ENCODE assay signal across 1 cellular context in genomic region chr9:130207241-130207992, GRCh38.
TF ChIP-seq lines count a peak whose summit lies in the region.

No MANE protein-coding gene starts in this region.

TF ChIP-seq in WTC11, 78 proteins besides CTCF, POLR2A, EP300 and RAD21 (continued from another document):
- TF ChIP-seq, protein P1, sequence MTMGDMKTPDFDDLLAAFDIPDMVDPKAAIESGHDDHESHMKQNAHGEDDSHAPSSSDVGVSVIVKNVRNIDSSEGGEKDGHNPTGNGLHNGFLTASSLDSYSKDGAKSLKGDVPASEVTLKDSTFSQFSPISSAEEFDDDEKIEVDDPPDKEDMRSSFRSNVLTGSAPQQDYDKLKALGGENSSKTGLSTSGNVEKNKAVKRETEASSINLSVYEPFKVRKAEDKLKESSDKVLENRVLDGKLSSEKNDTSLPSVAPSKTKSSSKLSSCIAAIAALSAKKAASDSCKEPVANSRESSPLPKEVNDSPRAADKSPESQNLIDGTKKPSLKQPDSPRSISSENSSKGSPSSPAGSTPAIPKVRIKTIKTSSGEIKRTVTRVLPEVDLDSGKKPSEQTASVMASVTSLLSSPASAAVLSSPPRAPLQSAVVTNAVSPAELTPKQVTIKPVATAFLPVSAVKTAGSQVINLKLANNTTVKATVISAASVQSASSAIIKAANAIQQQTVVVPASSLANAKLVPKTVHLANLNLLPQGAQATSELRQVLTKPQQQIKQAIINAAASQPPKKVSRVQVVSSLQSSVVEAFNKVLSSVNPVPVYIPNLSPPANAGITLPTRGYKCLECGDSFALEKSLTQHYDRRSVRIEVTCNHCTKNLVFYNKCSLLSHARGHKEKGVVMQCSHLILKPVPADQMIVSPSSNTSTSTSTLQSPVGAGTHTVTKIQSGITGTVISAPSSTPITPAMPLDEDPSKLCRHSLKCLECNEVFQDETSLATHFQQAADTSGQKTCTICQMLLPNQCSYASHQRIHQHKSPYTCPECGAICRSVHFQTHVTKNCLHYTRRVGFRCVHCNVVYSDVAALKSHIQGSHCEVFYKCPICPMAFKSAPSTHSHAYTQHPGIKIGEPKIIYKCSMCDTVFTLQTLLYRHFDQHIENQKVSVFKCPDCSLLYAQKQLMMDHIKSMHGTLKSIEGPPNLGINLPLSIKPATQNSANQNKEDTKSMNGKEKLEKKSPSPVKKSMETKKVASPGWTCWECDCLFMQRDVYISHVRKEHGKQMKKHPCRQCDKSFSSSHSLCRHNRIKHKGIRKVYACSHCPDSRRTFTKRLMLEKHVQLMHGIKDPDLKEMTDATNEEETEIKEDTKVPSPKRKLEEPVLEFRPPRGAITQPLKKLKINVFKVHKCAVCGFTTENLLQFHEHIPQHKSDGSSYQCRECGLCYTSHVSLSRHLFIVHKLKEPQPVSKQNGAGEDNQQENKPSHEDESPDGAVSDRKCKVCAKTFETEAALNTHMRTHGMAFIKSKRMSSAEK (CRISPR knock-in tag; IDR thresholded peaks at IDR 0.05; ENCODE audit: borderline replicate concordance), result no peak
